Comparison of ENCODE assay signal across 8 cellular contexts in genomic region chr7:156950381-156950858, GRCh38. TPM values are rescaled to one million over a fixed set of nuclear protein-coding genes. Genes with fewer than 3 reads are reported as not detected.
A peak's percentile ranks its signal among the peaks of the same experiment; 100 is the strongest.
DNase-seq lines count a peak whose midpoint lies in the region; ATAC-seq and TF ChIP-seq lines count a peak whose summit lies in the region.

No MANE protein-coding gene starts in this region.

- H3K27ac ChIP-seq in WERI-Rb-1 (peak overlapping the region; percentile 87), iPS DF 6.9 (ENCODE audit: low read length) (no peak overlapping the region)

- H3K9me3 Mint-ChIP-seq in activated CD8-positive, alpha-beta memory T cell treated with anti-CD3 and anti-CD28 coated beads, Interleukin-2, amount 10 ng/mL, durations not matched to agents 7 days and 5 days (ENCODE audit: low read depth) = no peaks in the 10 kb centered on the region
- H3K9me3 Mint-ChIP-seq in stimulated activated naive CD8-positive, alpha-beta T cell treated with anti-CD3 and anti-CD28 coated beads, Interleukin-15, Interleukin-2, amounts not matched to agents 100 ng/mL and 50 ng/mL, for 24 hours = no peaks in the 10 kb centered on the region

- no peak for DNase-seq in activated CD8-positive, alpha-beta memory T cell treated with anti-CD3 and anti-CD28 coated beads, Interleukin-2, amount 10 ng/mL, durations not matched to agents 7 days and 5 days
- DNase-seq in activated CD8-positive, alpha-beta memory T cell treated with anti-CD3 and anti-CD28 coated beads, Interleukin-2, amount 50 U/mL, for 48 hours = no peak
- DNase-seq in WERI-Rb-1 = no peak
- DNase-seq in iPS DF 6.9 (ENCODE audit: low read depth, low spot score) = no peak
- no peak for DNase-seq in NCI-H526 treated with DMSO at 0.1 percent for 48 hours (lab: John Stamatoyannopoulos, UW)
- DNase-seq in occipital lobe (lab: John Stamatoyannopoulos, UW) = no peak

- H3K4me3 Mint-ChIP-seq in activated CD8-positive, alpha-beta memory T cell treated with anti-CD3 and anti-CD28 coated beads, Interleukin-2, amount 10 ng/mL, durations not matched to agents 7 days and 5 days = peak overlapping the region; percentile 93
- H3K4me3 Mint-ChIP-seq in stimulated activated naive CD8-positive, alpha-beta T cell treated with anti-CD3 and anti-CD28 coated beads, Interleukin-15, Interleukin-2, amounts not matched to agents 100 ng/mL and 50 ng/mL, for 24 hours = peak overlapping the region; percentile 97

- H3K27me3 Mint-ChIP-seq in activated CD8-positive, alpha-beta memory T cell treated with anti-CD3 and anti-CD28 coated beads, Interleukin-2, amount 10 ng/mL, durations not matched to agents 7 days and 5 days = peaks cover 13% of the 10 kb centered on the region
- peaks cover 8% of the 10 kb centered on the region for H3K27me3 Mint-ChIP-seq in stimulated activated naive CD8-positive, alpha-beta T cell treated with anti-CD3 and anti-CD28 coated beads, Interleukin-15, Interleukin-2, amounts not matched to agents 100 ng/mL and 50 ng/mL, for 24 hours

- H3K27me3 ChIP-seq in WERI-Rb-1 (ENCODE audit: insufficient read depth, low read depth, severe bottlenecking) (no peaks in the 10 kb centered on the region), iPS DF 6.9 (ENCODE audit: control insufficient read depth, insufficient read depth, low read length) (no peaks in the 10 kb centered on the region)

- no peaks in the 10 kb centered on the region for H3K9me3 ChIP-seq in WERI-Rb-1 (ENCODE audit: severe bottlenecking)
- no peaks in the 10 kb centered on the region for H3K9me3 ChIP-seq in iPS DF 6.9 (ENCODE audit: control insufficient read depth, insufficient read depth, low read length)

- CTCF ChIA-PET in activated CD8-positive, alpha-beta memory T cell treated with anti-CD3 and anti-CD28 coated beads, Interleukin-2, amount 10 ng/mL, durations not matched to agents 7 days and 5 days (lab: Charles Lee) = interaction anchor here (0.6 to 4.4 kb wide), 13 partner anchors 15 to 323 kb away, joined by 3 to 49 read pairs (median 4); partner anchors contain the start of gene LMBR1

- H3K4me3 ChIP-seq in WERI-Rb-1 (ENCODE audit: low read depth, low read length) (peak overlapping the region; percentile 77), iPS DF 6.9 (ENCODE audit: low read length) (peak overlapping the region; percentile 98)

- peak overlapping the region; percentile 77 for H3K27ac Mint-ChIP-seq in activated CD8-positive, alpha-beta memory T cell treated with anti-CD3 and anti-CD28 coated beads, Interleukin-2, amount 10 ng/mL, durations not matched to agents 7 days and 5 days
- peak overlapping the region; percentile 91 for H3K27ac Mint-ChIP-seq in stimulated activated naive CD8-positive, alpha-beta T cell treated with anti-CD3 and anti-CD28 coated beads, Interleukin-15, Interleukin-2, amounts not matched to agents 100 ng/mL and 50 ng/mL, for 24 hours

- peaks cover 45% of the 10 kb centered on the region for H3K4me1 Mint-ChIP-seq in activated CD8-positive, alpha-beta memory T cell treated with anti-CD3 and anti-CD28 coated beads, Interleukin-2, amount 10 ng/mL, durations not matched to agents 7 days and 5 days
- H3K4me1 Mint-ChIP-seq in stimulated activated naive CD8-positive, alpha-beta T cell treated with anti-CD3 and anti-CD28 coated beads, Interleukin-15, Interleukin-2, amounts not matched to agents 100 ng/mL and 50 ng/mL, for 24 hours (ENCODE audit: low read depth) = peaks cover 42% of the 10 kb centered on the region

- H3K4me1 ChIP-seq in iPS DF 6.9 (ENCODE audit: control insufficient read depth, insufficient read depth, low read length) = no peaks in the 10 kb centered on the region

- H3K36me3 Mint-ChIP-seq in activated CD8-positive, alpha-beta memory T cell treated with anti-CD3 and anti-CD28 coated beads, Interleukin-2, amount 10 ng/mL, durations not matched to agents 7 days and 5 days = peaks cover 34% of the 10 kb centered on the region
- peaks cover 38% of the 10 kb centered on the region for H3K36me3 Mint-ChIP-seq in stimulated activated naive CD8-positive, alpha-beta T cell treated with anti-CD3 and anti-CD28 coated beads, Interleukin-15, Interleukin-2, amounts not matched to agents 100 ng/mL and 50 ng/mL, for 24 hours (ENCODE audit: low read depth)

- TF ChIP-seq CTCF in WERI-Rb-1 (IDR thresholded peaks at IDR 0.05; ENCODE audit: low read depth, low read length) = no peak

- no peak for ATAC-seq in activated CD8-positive, alpha-beta memory T cell treated with anti-CD3 and anti-CD28 coated beads, Interleukin-2, amount 10 ng/mL, durations not matched to agents 7 days and 5 days
- no peak for ATAC-seq in GM21423 (IDR thresholded peaks at IDR 0.05; ENCODE audit: unreplicated experiment)

- H3K36me3 ChIP-seq in WERI-Rb-1 = peaks cover 43% of the 10 kb centered on the region
- H3K36me3 ChIP-seq in iPS DF 6.9 (ENCODE audit: control insufficient read depth, insufficient read depth, low read length) = peaks cover 12% of the 10 kb centered on the region; the same call in 1 of the 2 replicates

- WGBS in iPS DF 6.9 (ENCODE audit: insufficient coverage, insufficient read length) = no CpG with 5 or more reads among the region's 21 CpGs

RNA-seq across cellular contexts. Expression of gene NOM1, which starts 0.9 kb away (rescaled TPM):
- total RNA-seq in activated CD8-positive, alpha-beta memory T cell treated with anti-CD3 and anti-CD28 coated beads, Interleukin-2, amount 10 ng/mL, durations not matched to agents 7 days and 5 days = 10 to 100 TPM; 31.9 to 35.0 TPM
- 27.5 TPM for total RNA-seq in occipital lobe

RNA-seq across cellular contexts. Expression of gene LMBR1, which starts 57.4 kb away (rescaled TPM):
- 10 to 100 TPM; 64.0 to 69.8 TPM for total RNA-seq in activated CD8-positive, alpha-beta memory T cell treated with anti-CD3 and anti-CD28 coated beads, Interleukin-2, amount 10 ng/mL, durations not matched to agents 7 days and 5 days
- total RNA-seq in occipital lobe = 235 TPM
